Comparison of ENCODE assay signal across 2 cellular contexts in the genomic region with DNA sequence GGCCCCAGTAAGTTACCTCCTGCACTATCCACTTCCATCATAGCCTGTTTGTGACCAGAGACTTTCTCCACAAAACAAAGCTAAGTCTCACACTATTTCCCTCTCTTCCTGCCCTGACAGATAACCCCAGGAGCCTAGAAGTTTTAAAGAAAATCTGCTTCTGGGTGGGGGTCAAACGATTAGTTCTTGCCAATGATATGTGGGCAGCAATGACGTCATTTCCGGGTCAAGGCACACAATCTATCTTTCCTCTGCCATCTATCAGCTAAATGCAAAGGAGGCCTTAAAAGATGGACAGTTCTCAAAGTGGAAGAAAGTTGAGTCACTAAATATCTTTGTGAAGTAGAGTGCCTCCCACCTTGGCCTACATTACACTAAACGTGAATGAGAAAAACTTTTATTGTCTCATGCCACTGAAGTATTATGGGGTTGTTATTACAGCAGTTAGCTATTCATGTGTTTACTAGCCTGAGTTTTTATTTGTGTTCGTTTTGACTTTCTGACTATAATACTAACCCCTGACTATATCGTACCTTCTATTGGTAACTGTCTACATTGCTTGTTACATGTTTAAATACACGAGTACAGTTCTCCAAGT.
TF ChIP-seq lines count a peak whose summit lies in the region.

No MANE protein-coding gene starts in this region.

TF ChIP-seq in HepG2, 621 proteins besides CTCF, POLR2A, EP300 and RAD21:
- TF ChIP-seq ATF7 (IDR thresholded peaks at IDR 0.05) (peak; percentile 42), ATF7 (CRISPR knock-in tag; IDR thresholded peaks at IDR 0.05) (no peak), GATA4 (IDR thresholded peaks at IDR 0.05; ENCODE audit: borderline replicate concordance, low read depth) (no peak)

TF ChIP-seq in HEK293, 187 proteins besides CTCF, POLR2A, EP300 and RAD21:
- TF ChIP-seq SETDB1 (IDR thresholded peaks at IDR 0.05; ENCODE audit: insufficient read length, low read length) = peak; percentile 82
- TF ChIP-seq ZNF354C (tag by site-specific recombination; IDR thresholded peaks at IDR 0.05; ENCODE audit: borderline replicate concordance, low read depth) = no peak
